Comparison of ENCODE assay signal across 8 cellular contexts in genomic region chr5:112959857-112960256, GRCh38. TPM values are rescaled to one million over a fixed set of nuclear protein-coding genes. Genes with fewer than 3 reads are reported as not detected.
DNase-seq lines count a peak whose midpoint lies in the region; ATAC-seq, FAIRE-seq and TF ChIP-seq lines count a peak whose summit lies in the region.
"Not testable (repeated sequence)": the region's sequence is repeated elsewhere in the genome, so short reads cannot be mapped to it uniquely, and the experiment has no call there.

No MANE protein-coding gene starts in this region.

- not testable (repeated sequence) for H2AFZ ChIP-seq in astrocyte (ENCODE audit: low read depth, low read length)

- not testable (repeated sequence) for H3K4me3 Mint-ChIP-seq in CD14-positive monocyte; astrocyte (ENCODE audit: unreplicated experiment)

- ATAC-seq in SK-N-SH treated with all-trans-retinoic acid at 6 μM for 48 hours = peak; percentile 72

- not testable (repeated sequence) for H3K36me3 Mint-ChIP-seq in CD14-positive monocyte; astrocyte (ENCODE audit: low read depth, unreplicated experiment)

- H3K27me3 ChIP-seq in astrocyte (ENCODE audit: insufficient read depth, low read length) = not testable (repeated sequence)

- not testable (repeated sequence) for H3K9me3 Mint-ChIP-seq in CD14-positive monocyte; astrocyte (ENCODE audit: unreplicated experiment)

- H3K4me2 ChIP-seq in astrocyte (ENCODE audit: low read length) = peak overlapping the region; percentile 77

- not testable (repeated sequence) for H3K27ac ChIP-seq in astrocyte (ENCODE audit: low read depth, low read length)

- peak; percentile 57 for DNase-seq in CD14-positive monocyte (ENCODE audit: low spot score)
- DNase-seq in HFF-Myc (ENCODE audit: extremely low read depth, low read depth) = peak; percentile 42
- peak; percentile 62 for DNase-seq in NCI-H446 treated with DMSO at 0.1 percent for 48 hours (lab: John Stamatoyannopoulos, UW)
- peak; percentile 84 for DNase-seq in astrocyte (ENCODE audit: low read depth)
- peak; percentile 54 for DNase-seq in epithelial cell of proximal tubule (ENCODE audit: low read depth)
- peak; percentile 34 for DNase-seq in kidney glomerular epithelial cell (lab: John Stamatoyannopoulos, UW)
- peak; percentile 45 for DNase-seq in skeletal muscle cell (ENCODE audit: low read depth)

- not testable (repeated sequence) for H3K27me3 Mint-ChIP-seq in CD14-positive monocyte (ENCODE audit: low read depth in 3 of 3); astrocyte (ENCODE audit: low read depth, unreplicated experiment)

- not testable (repeated sequence) for H3K9me3 ChIP-seq in astrocyte (ENCODE audit: insufficient read depth, low read depth, low read length)

- intact Hi-C loops in CD14-positive monocyte (cut with micrococcal nuclease) = loop anchor here in 1 of 2 donors (5.0 kb wide), 1 partner anchor 38 kb away; the partner anchor contains the start of gene REEP5

- not testable (repeated sequence) for H3K36me3 ChIP-seq in astrocyte (ENCODE audit: insufficient read depth, low read length)

- H4K20me1 ChIP-seq in astrocyte (ENCODE audit: insufficient read depth, low read length) = not testable (repeated sequence)

- peaks cover 46% of the 10 kb centered on the region for H3K4me1 ChIP-seq in astrocyte (ENCODE audit: insufficient read depth, low read length)

- H3K4me3 ChIP-seq in HFF-Myc (replicated peaks; ENCODE audit: low read depth, low read length); astrocyte (ENCODE audit: insufficient read depth, low read depth, low read length); epithelial cell of proximal tubule (ENCODE audit: low read depth, low read length); skeletal muscle cell (ENCODE audit: low read depth, low read length): not testable (repeated sequence)

- not testable (repeated sequence) for H3K9ac ChIP-seq in astrocyte (ENCODE audit: low read length)

- H3K79me2 ChIP-seq in astrocyte (ENCODE audit: insufficient read depth, low read length) = not testable (repeated sequence)

- TF ChIP-seq CTCF in CD14-positive monocyte (IDR thresholded peaks at IDR 0.05); HFF-Myc (IDR thresholded peaks at IDR 0.05; ENCODE audit: low read depth, low read length, missing control alignments); astrocyte (IDR thresholded peaks at IDR 0.05; ENCODE audit: insufficient read depth, low read depth, low read length); epithelial cell of proximal tubule (conservative IDR thresholded peaks at IDR 0.05; ENCODE audit: low read depth, low read length): not testable (repeated sequence)

- H3K4me1 Mint-ChIP-seq in CD14-positive monocyte (peaks cover 43% of the 10 kb centered on the region), astrocyte (ENCODE audit: low read depth, unreplicated experiment) (peaks cover 30% of the 10 kb centered on the region)

- H3K27ac Mint-ChIP-seq in CD14-positive monocyte = peak overlapping the region in 1 of 7 donors; percentile 15
- H3K27ac Mint-ChIP-seq in astrocyte (ENCODE audit: unreplicated experiment) = not testable (repeated sequence)

- not testable (repeated sequence) for FAIRE-seq in astrocyte (lab: Jason Lieb, UNC)

TF ChIP-seq in SK-N-SH treated with all-trans-retinoic acid at 6 μM for 48 hours, 23 proteins besides CTCF, POLR2A, EP300 and RAD21:
- TF ChIP-seq RARB (CRISPR knock-in tag; IDR thresholded peaks at IDR 0.05) = 0 out of 2 replicates have a peak, but pooled peaks have one; percentile 24
- TF ChIP-seq OSR1 (CRISPR knock-in tag; IDR thresholded peaks at IDR 0.05) = 0 out of 2 replicates have a peak, but pooled peaks have one; percentile 57
- TF ChIP-seq ISL1 (CRISPR knock-in tag; IDR thresholded peaks at IDR 0.05) = peak; percentile 64
- peak; percentile 77; the same call in 1 of the 2 replicates for TF ChIP-seq TOX (CRISPR knock-in tag; IDR thresholded peaks at IDR 0.05; ENCODE audit: borderline replicate concordance)
- TF ChIP-seq PATZ1 (CRISPR knock-in tag; IDR thresholded peaks at IDR 0.05; ENCODE audit: borderline replicate concordance) = 0 out of 2 replicates have a peak, but pooled peaks have one; percentile 58

RNA-seq across cellular contexts. Expression of gene DCP2, which starts 16.7 kb away (rescaled TPM):
- 10 to 100 TPM; 58.9 to 62.2 TPM for polyA plus RNA-seq in CD14-positive monocyte
- total RNA-seq in astrocyte (39.8 and 48.9 TPM in 2 replicates), epithelial cell of proximal tubule (24.5 and 28.9 TPM in 2 replicates)

RNA-seq across cellular contexts. Expression of gene REEP5, which starts 37.8 kb away (rescaled TPM):
- 100 to 1,000 TPM; 193 to 200 TPM for polyA plus RNA-seq in CD14-positive monocyte
- total RNA-seq in astrocyte (120 and 132 TPM in 2 replicates), epithelial cell of proximal tubule (64.0 and 65.3 TPM in 2 replicates)

Comparison
In these comparisons a context has a peak if more than half of its experiments do, and no peak if none do; other contexts are left out.
1. DNase-seq: peak in every context shown above with its lines; median percentile 84 in astrocyte; 62 in NCI-H446 treated with DMSO at 0.1 percent for 48 hours; 57 in CD14-positive monocyte; 54 in epithelial cell of proximal tubule; 45 in skeletal muscle cell; 42 in HFF-Myc; 34 in kidney glomerular epithelial cell.